ENCODE assay signal across 8 cellular contexts in the genomic region with DNA sequence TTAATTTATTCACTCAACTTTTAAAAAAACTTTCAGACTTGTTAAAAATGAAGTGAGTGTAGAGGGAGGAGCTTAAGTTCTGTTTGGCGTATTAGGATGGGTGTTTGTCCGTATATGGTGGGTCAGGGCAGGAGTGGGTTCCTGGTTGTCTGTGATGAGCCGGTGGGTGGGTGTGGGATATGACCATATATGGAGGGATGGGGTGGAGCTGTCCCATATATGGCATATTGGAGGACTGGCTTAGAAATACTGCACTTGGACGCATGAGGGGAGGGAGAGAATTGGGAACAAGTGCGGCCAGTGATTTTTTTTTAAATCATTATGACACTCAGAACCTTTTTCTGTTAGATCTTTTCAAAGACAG. TPM values are rescaled to one million over a fixed set of nuclear protein-coding genes. Genes with fewer than 3 reads are reported as not detected.
DNase-seq lines count a peak whose midpoint lies in the region; ATAC-seq and TF ChIP-seq lines count a peak whose summit lies in the region.

No MANE protein-coding gene starts in this region.

- no peaks in the 10 kb centered on the region for H3K36me3 ChIP-seq in kidney epithelial cell (ENCODE audit: control insufficient read depth, insufficient read depth, low read length)

- TF ChIP-seq CTCF in choroid plexus epithelial cell (conservative IDR thresholded peaks at IDR 0.05; ENCODE audit: low read depth, low read length) (no peak), kidney epithelial cell (IDR thresholded peaks at IDR 0.05; ENCODE audit: insufficient read depth, low read length, poor library complexity, severe bottlenecking) (no peak)

- no peaks in the 10 kb centered on the region for H3K27me3 ChIP-seq in kidney epithelial cell (ENCODE audit: control insufficient read depth, insufficient read depth, low read length)

- ATAC-seq in HG03025 (IDR thresholded peaks at IDR 0.05; ENCODE audit: low FRiP score, unreplicated experiment): peak; percentile 62

- peak overlapping the region; percentile 83 for H3K4me3 ChIP-seq in choroid plexus epithelial cell (ENCODE audit: low read depth, low read length)
- H3K4me3 ChIP-seq in kidney epithelial cell (ENCODE audit: low read depth, low read length): peak overlapping the region; percentile 70

- peak; percentile 71 for DNase-seq in activated gamma-delta T cell treated with Interleukin-2 at 50 U/mL for 16 hours
- DNase-seq in activated gamma-delta T cell (lab: John Stamatoyannopoulos, UW): no peak
- peak; percentile 41 for DNase-seq in NCI-H2171 treated with DMSO at 0.1 percent for 48 hours (lab: John Stamatoyannopoulos, UW)
- peak; percentile 50 for DNase-seq in activated CD4-positive, alpha-beta T cell treated with anti-CD3 and anti-CD28 coated beads for 1 hour
- peak; percentile 97 for DNase-seq in choroid plexus epithelial cell (ENCODE audit: low read depth)
- peak; percentile 87 for DNase-seq in kidney epithelial cell (ENCODE audit: low read depth)
- DNase-seq in stimulated activated CD4-positive, alpha-beta T cell treated with anti-CD3 and anti-CD28 coated beads, Interleukin-1b, Interleukin-23, amount 100 ng/mL, for 1 hour (ENCODE audit: low read depth in 2 of 2): peak; percentile 37 to 42

RNA-seq across cellular contexts. Expression of a gene that starts 1.5 kb away (rescaled TPM):
- 20.4 and 21.9 TPM in 2 replicates for total RNA-seq in kidney epithelial cell
